ENCODE assay signal across 27 cellular contexts in genomic region chr14:71374989-71375388, GRCh38.
"Had no signal": no experiment of that assay in that cellular context is flagged by ENCODE, and none has a peak within 500 bp of the region (broad histone marks: within the 10 kb centered on the region; RNA-seq: fewer than 3 reads in every experiment).

No MANE protein-coding gene starts in this region.

- ATAC-seq: activated CD8-positive, alpha-beta T cell treated with anti-CD3 and anti-CD28 coated beads, Interleukin-2, amount 10 ng/mL, durations not matched to agents 7 days and 5 days; activated naive CD4-positive, alpha-beta T cell treated with anti-CD3 and anti-CD28 coated beads, Interleukin-2, amount 50 U/mL, for 72 hours; activated naive CD8-positive, alpha-beta T cell treated with anti-CD3 and anti-CD28 coated beads, Interleukin-2, amount 50 U/mL, for 24 hours; body of pancreas; PC-3; WTC11 had no signal

- H3K27me3 Mint-ChIP-seq: activated naive CD8-positive, alpha-beta T cell treated with anti-CD3 and anti-CD28 coated beads, Interleukin-2, amount 50 U/mL, for 24 hours; IgD-negative memory B cell had no signal

- H3K4me3 Mint-ChIP-seq: activated CD8-positive, alpha-beta T cell treated with anti-CD3 and anti-CD28 coated beads, Interleukin-2, amount 10 ng/mL, durations not matched to agents 7 days and 5 days; activated naive CD8-positive, alpha-beta T cell treated with anti-CD3 and anti-CD28 coated beads, Interleukin-2, amount 50 U/mL, for 24 hours; IgD-negative memory B cell; T-helper 2 cell treated with Interferon-gamma antibody and Interleukin-4, amounts not matched to agents 5 μg/mL and 100 μg/mL, for 36 hours; WTC11 had no signal

- FAIRE-seq: bronchial epithelial cell, RCC 7860 had no signal

- H3K9ac ChIP-seq: KMS-11 had no signal

- H3K27ac ChIP-seq: ascending aorta, body of pancreas, KMS-11 had no signal

- H3K27ac Mint-ChIP-seq: activated CD8-positive, alpha-beta T cell treated with anti-CD3 and anti-CD28 coated beads, Interleukin-2, amount 10 ng/mL, durations not matched to agents 7 days and 5 days; activated naive CD4-positive, alpha-beta T cell treated with anti-CD3 and anti-CD28 coated beads, Interleukin-2, amount 50 U/mL, for 72 hours; activated naive CD8-positive, alpha-beta T cell treated with anti-CD3 and anti-CD28 coated beads, Interleukin-2, amount 50 U/mL, for 24 hours; IgD-negative memory B cell; T-helper 2 cell treated with Interferon-gamma antibody and Interleukin-4, amounts not matched to agents 5 μg/mL and 100 μg/mL, for 36 hours; WTC11 had no signal

- H3K4me3 ChIP-seq: ascending aorta, body of pancreas had no signal

- H3K36me3 ChIP-seq: ascending aorta had no signal

- H3K4me2 ChIP-seq: KMS-11 had no signal

- DNase-seq: activated CD4-positive, alpha-beta T cell treated with anti-CD3 and anti-CD28 coated beads for 48 hours; activated CD4-positive, alpha-beta T cell treated with anti-CD3 and anti-CD28 coated beads, Interleukin-2, amount 50 U/mL, for 4 hours; activated CD4-positive, CD25-positive, alpha-beta regulatory T cell treated with anti-CD3 and anti-CD28 coated beads, Interleukin-2, amount 50 U/mL, for 72 hours; activated CD8-positive, alpha-beta memory T cell treated with anti-CD3 and anti-CD28 coated beads, Interleukin-2, amount 50 U/mL, for 48 hours; activated CD8-positive, alpha-beta T cell treated with anti-CD3 and anti-CD28 coated beads, Interleukin-2, amount 10 ng/mL, durations not matched to agents 7 days and 5 days; activated naive CD8-positive, alpha-beta T cell treated with anti-CD3 and anti-CD28 coated beads, Interleukin-2, amount 50 U/mL, for 24 hours; activated T-cell treated with anti-CD3 and anti-CD28 coated beads, Interleukin-2, amount 50 U/mL, for 1 hour; amniotic stem cell; body of pancreas; central memory CD4-positive, alpha-beta T cell; NCI-H1092 treated with DMSO at 0.1 percent for 48 hours; NCI-H1417 treated with DMSO at 0.1 percent for 48 hours; NCI-H1694; NCI-H2029; NCI-H446; NCI-H524; PC-3; SHP77 treated with DMSO at 0.1 percent for 48 hours; T-helper 1 cell had no signal

- H3K27me3 ChIP-seq: ascending aorta, body of pancreas had no signal

- H3K9me3 ChIP-seq: ascending aorta, body of pancreas had no signal
